ENCODE assay signal across 14 cellular contexts in genomic region chr10:129605986-129606518, GRCh38.
A peak's percentile ranks its signal among the peaks of the same experiment; 100 is the strongest.
DNase-seq lines count a peak whose midpoint lies in the region; ATAC-seq and TF ChIP-seq lines count a peak whose summit lies in the region.
"Had no signal": no experiment of that assay in that cellular context is flagged by ENCODE, and none has a peak within 500 bp of the region (broad histone marks: within the 10 kb centered on the region; RNA-seq: fewer than 3 reads in every experiment).

No MANE protein-coding gene starts in this region.

- peak overlapping the region; percentile 23 for H3K27ac Mint-ChIP-seq in nephron progenitor cell
- H3K27ac Mint-ChIP-seq: T-cell had no signal

- H3K27me3 ChIP-seq in upper lobe of right lung (no peaks in the 10 kb centered on the region), mammary epithelial cell (ENCODE audit: insufficient read depth, low read length) (no peaks in the 10 kb centered on the region)
- H3K27me3 ChIP-seq: upper lobe of left lung had no signal

- CTCF ChIA-PET in mammary epithelial cell (lab: Charles Lee; ENCODE audit: low non-redundant PET) = no interaction called here

- H3K4me1 ChIP-seq in upper lobe of right lung (no peaks in the 10 kb centered on the region), mammary epithelial cell (ENCODE audit: insufficient read depth, low read length) (no peaks in the 10 kb centered on the region)
- H3K4me1 ChIP-seq: parathyroid adenoma had no signal

- H3K27me3 Mint-ChIP-seq in nephron progenitor cell (ENCODE audit: low read depth, poor library complexity) = no peaks in the 10 kb centered on the region
- H3K27me3 Mint-ChIP-seq: T-cell had no signal

- H3K9ac ChIP-seq in mammary epithelial cell (ENCODE audit: insufficient read depth, low read length) = no peak overlapping the region
- H3K9ac ChIP-seq: parathyroid adenoma had no signal

- no peaks in the 10 kb centered on the region for H3K9me3 ChIP-seq in upper lobe of right lung
- peaks cover 5% of the 10 kb centered on the region for H3K9me3 ChIP-seq in mammary epithelial cell (replicated peaks; ENCODE audit: insufficient read depth, low read length)
- H3K9me3 ChIP-seq: Caco-2, upper lobe of left lung had no signal

- H3K4me3 ChIP-seq in upper lobe of right lung = no peak overlapping the region
- H3K4me3 ChIP-seq in mammary epithelial cell (replicated peaks in 1 of 3; ENCODE audit: insufficient read depth in 1 of 3, low read depth in 2 of 3, low read length in 3 of 3) = no peak overlapping the region

- no peak overlapping the region for H3K4me2 ChIP-seq in mammary epithelial cell (ENCODE audit: insufficient read depth, low read depth, low read length)

- in situ Hi-C loops in mammary epithelial cell (cut with MboI; ENCODE audit: low sequenced_read_pairs in 2 of 2) = no loop called here

- no peak overlapping the region for H2AFZ ChIP-seq in mammary epithelial cell (ENCODE audit: low read depth, low read length)
- H2AFZ ChIP-seq: parathyroid adenoma had no signal

- no peaks in the 10 kb centered on the region for H3K9me3 Mint-ChIP-seq in nephron progenitor cell

- dilution Hi-C loops in mammary epithelial cell (cut with HindIII; ENCODE audit: low sequenced_read_pairs) = no loop called here

- TF ChIP-seq CTCF in nephron progenitor cell (IDR thresholded peaks at IDR 0.05) (no peak), upper lobe of right lung (IDR thresholded peaks at IDR 0.05) (no peak), mammary epithelial cell (conservative IDR thresholded peaks at IDR 0.05 in 1 of 2, IDR thresholded peaks at IDR 0.05 in 1 of 2; ENCODE audit: extremely low read depth in 1 of 2, insufficient read depth in 1 of 2, low read depth in 1 of 2, low read length in 2 of 2) (no peak)

- BruUV-seq in mammary epithelial cell (replicated peaks; lab: Mats Ljungman, UMichigan) = no TSS peak

- H3K36me3 Mint-ChIP-seq in nephron progenitor cell (ENCODE audit: low read depth) = no peaks in the 10 kb centered on the region

- WGBS in mammary epithelial cell (ENCODE audit: low coverage, missing lambda C conversion rate) = 91% methylated on average over 16 of the region's 19 CpGs

- intact Hi-C loops in upper lobe of right lung (cut with DNase I) = no loop called here
- intact Hi-C loops in mammary epithelial cell (cut with micrococcal nuclease) = no loop called here

- DNase-seq in SHP77 treated with DMSO at 0.1 percent for 48 hours (lab: John Stamatoyannopoulos, UW) = peak; percentile 1
- no peak for DNase-seq in nephron progenitor cell
- DNase-seq in upper lobe of right lung = no peak
- no peak for DNase-seq in HK-2 (ENCODE audit: unreplicated experiment)
- DNase-seq in mammary epithelial cell = no peak
- no peak for DNase-seq in COR-L47 (lab: John Stamatoyannopoulos, UW)
- DNase-seq: aorta, Caco-2, HCEC 1CT, T-cell, upper lobe of left lung had no signal

- H3K4me3 Mint-ChIP-seq in nephron progenitor cell = peak overlapping the region; percentile 41

- H3K36me3 ChIP-seq in upper lobe of right lung (no peaks in the 10 kb centered on the region), mammary epithelial cell (ENCODE audit: insufficient read depth, low read length) (no peaks in the 10 kb centered on the region)
- H3K36me3 ChIP-seq: upper lobe of left lung had no signal

- no peaks in the 10 kb centered on the region for H4K20me1 ChIP-seq in mammary epithelial cell (ENCODE audit: insufficient read depth, low read length)

- ATAC-seq in GM18861 (IDR thresholded peaks at IDR 0.05; ENCODE audit: unreplicated experiment) (peak; percentile 67), HG03025 (IDR thresholded peaks at IDR 0.05; ENCODE audit: low FRiP score, unreplicated experiment) (peak; percentile 42), upper lobe of right lung (no peak)
- ATAC-seq: T-cell had no signal

- peaks cover 80% of the 10 kb centered on the region for H3K4me1 Mint-ChIP-seq in nephron progenitor cell

- H3K27ac ChIP-seq in upper lobe of right lung = no peak overlapping the region
- no peak overlapping the region for H3K27ac ChIP-seq in mammary epithelial cell (ENCODE audit: insufficient read depth, low read depth, low read length)

- H3K79me2 ChIP-seq in mammary epithelial cell (ENCODE audit: insufficient read depth, low read length) = no peaks in the 10 kb centered on the region
- H3K79me2 ChIP-seq: parathyroid adenoma had no signal
